Comparison of ENCODE assay signal across 1 cellular context in the genomic region with DNA sequence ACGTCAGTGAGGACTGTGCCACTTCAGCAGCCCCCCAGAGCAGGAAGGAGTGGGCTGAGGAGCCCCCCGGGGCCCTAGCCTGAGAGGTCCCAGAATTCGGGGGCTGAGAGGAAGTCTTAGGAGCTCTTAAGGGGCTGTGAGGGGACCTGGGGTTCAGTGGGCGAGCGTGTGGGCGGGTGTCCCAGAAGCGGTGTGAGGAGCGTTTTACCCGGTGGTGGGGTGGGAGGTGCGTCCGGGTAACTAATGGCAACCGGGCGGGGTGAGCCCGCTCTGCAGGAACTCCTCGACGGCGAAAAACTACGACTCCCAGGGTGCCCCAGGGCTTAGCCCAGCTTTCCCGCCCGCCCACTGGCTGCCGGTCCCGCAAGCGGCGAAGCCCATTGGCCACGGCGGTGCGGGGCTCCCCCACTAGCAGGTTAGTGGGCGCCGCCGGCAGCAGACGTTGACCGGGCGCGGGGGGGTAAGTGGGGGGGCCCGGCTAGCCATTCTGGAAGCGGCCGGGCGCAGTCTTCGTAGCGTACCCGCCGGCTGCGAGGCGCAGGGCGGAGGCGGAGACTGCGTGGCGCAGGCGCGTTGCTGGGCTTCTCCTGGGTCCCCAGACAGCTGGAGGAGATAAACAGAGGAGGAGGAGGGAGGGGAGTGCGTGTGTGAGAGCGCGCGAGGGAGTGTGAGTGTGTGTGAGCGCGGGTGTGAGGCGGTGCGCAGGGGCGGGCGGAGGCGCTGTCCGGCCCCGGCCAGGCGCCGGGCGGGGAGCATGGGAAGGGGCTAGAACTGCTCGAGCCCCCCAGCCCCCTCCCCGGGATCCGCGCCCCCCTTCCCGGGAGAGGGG.
TF ChIP-seq lines count a peak whose summit lies in the region.

Gene WDTC1 (plus strand): TSS at position 579 of the 829 bp plus-strand sequence. CDS start 26,423 bp downstream, outside the sequence.

TF ChIP-seq in WTC11, 78 proteins besides CTCF, POLR2A, EP300 and RAD21 (continued from another document):
- TF ChIP-seq AFF4 (CRISPR knock-in tag; IDR thresholded peaks at IDR 0.05; ENCODE audit: borderline replicate concordance) (no peak), ZNF317 (CRISPR knock-in tag; IDR thresholded peaks at IDR 0.05; ENCODE audit: borderline replicate concordance, low read depth) (no peak), SMAD4 (CRISPR knock-in tag; IDR thresholded peaks at IDR 0.05) (no peak), FOXK1 (CRISPR knock-in tag; IDR thresholded peaks at IDR 0.05) (peak; percentile 98), SP1 (CRISPR knock-in tag; conservative IDR thresholded peaks at IDR 0.05) (peak; percentile 71), KAT7 (CRISPR knock-in tag; IDR thresholded peaks at IDR 0.05; ENCODE audit: borderline replicate concordance) (no peak), GTF2I (CRISPR knock-in tag; conservative IDR thresholded peaks at IDR 0.05) (no peak), MAX (CRISPR knock-in tag; IDR thresholded peaks at IDR 0.05) (0 out of 2 replicates have a peak, but pooled peaks have one; percentile 41), NR1H2 (CRISPR knock-in tag; IDR thresholded peaks at IDR 0.05) (no peak), GRHL2 (CRISPR knock-in tag; IDR thresholded peaks at IDR 0.05; ENCODE audit: insufficient replicate concordance, severe bottlenecking) (no peak), CREM (CRISPR knock-in tag; IDR thresholded peaks at IDR 0.05) (0 out of 2 replicates have a peak, but pooled peaks have one; percentile 43), ERG (CRISPR knock-in tag; IDR thresholded peaks at IDR 0.05) (no peak), ZBTB43 (CRISPR knock-in tag; IDR thresholded peaks at IDR 0.05) (peak; percentile 93), GABPB1 (CRISPR knock-in tag; IDR thresholded peaks at IDR 0.05) (peak; percentile 19; the same call in 1 of the 2 replicates), HMGXB4 (CRISPR knock-in tag; IDR thresholded peaks at IDR 0.05) (peak; percentile 59; the same call in 1 of the 2 replicates), NFYB (CRISPR knock-in tag; conservative IDR thresholded peaks at IDR 0.05; ENCODE audit: low read depth) (peak; percentile 88), ZNF423 (CRISPR knock-in tag; IDR thresholded peaks at IDR 0.05) (no peak)
- TF ChIP-seq, protein P1, sequence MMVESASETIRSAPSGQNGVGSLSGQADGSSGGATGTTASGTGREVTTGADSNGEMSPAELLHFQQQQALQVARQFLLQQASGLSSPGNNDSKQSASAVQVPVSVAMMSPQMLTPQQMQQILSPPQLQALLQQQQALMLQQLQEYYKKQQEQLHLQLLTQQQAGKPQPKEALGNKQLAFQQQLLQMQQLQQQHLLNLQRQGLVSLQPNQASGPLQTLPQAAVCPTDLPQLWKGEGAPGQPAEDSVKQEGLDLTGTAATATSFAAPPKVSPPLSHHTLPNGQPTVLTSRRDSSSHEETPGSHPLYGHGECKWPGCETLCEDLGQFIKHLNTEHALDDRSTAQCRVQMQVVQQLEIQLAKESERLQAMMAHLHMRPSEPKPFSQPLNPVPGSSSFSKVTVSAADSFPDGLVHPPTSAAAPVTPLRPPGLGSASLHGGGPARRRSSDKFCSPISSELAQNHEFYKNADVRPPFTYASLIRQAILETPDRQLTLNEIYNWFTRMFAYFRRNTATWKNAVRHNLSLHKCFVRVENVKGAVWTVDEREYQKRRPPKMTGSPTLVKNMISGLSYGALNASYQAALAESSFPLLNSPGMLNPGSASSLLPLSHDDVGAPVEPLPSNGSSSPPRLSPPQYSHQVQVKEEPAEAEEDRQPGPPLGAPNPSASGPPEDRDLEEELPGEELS (CRISPR knock-in tag; IDR thresholded peaks at IDR 0.05) = peak; percentile 16; the same call in 1 of the 2 replicates
- TF ChIP-seq, protein P2, sequence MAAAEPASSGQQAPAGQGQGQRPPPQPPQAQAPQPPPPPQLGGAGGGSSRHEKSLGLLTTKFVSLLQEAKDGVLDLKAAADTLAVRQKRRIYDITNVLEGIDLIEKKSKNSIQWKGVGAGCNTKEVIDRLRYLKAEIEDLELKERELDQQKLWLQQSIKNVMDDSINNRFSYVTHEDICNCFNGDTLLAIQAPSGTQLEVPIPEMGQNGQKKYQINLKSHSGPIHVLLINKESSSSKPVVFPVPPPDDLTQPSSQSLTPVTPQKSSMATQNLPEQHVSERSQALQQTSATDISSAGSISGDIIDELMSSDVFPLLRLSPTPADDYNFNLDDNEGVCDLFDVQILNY (CRISPR knock-in tag; IDR thresholded peaks at IDR 0.05) = peak; percentile 62; the same call in 1 of the 2 replicates
- TF ChIP-seq, protein P3, sequence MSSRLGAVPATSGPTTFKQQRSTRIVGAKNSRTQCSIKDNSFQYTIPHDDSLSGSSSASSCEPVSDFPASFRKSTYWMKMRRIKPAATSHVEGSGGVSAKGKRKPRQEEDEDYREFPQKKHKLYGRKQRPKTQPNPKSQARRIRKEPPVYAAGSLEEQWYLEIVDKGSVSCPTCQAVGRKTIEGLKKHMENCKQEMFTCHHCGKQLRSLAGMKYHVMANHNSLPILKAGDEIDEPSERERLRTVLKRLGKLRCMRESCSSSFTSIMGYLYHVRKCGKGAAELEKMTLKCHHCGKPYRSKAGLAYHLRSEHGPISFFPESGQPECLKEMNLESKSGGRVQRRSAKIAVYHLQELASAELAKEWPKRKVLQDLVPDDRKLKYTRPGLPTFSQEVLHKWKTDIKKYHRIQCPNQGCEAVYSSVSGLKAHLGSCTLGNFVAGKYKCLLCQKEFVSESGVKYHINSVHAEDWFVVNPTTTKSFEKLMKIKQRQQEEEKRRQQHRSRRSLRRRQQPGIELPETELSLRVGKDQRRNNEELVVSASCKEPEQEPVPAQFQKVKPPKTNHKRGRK (CRISPR knock-in tag; IDR thresholded peaks at IDR 0.05; ENCODE audit: borderline replicate concordance) = no peak
- TF ChIP-seq, protein P4, sequence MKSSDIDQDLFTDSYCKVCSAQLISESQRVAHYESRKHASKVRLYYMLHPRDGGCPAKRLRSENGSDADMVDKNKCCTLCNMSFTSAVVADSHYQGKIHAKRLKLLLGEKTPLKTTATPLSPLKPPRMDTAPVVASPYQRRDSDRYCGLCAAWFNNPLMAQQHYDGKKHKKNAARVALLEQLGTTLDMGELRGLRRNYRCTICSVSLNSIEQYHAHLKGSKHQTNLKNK (CRISPR knock-in tag; IDR thresholded peaks at IDR 0.05) = no peak
